ENCODE assay signal across 1 cellular context in genomic region chr1:92756537-92756936, GRCh38.
TF ChIP-seq lines count a peak whose summit lies in the region.

No MANE protein-coding gene starts in this region.

TF ChIP-seq in IMR-90, 13 proteins besides CTCF, POLR2A, EP300 and RAD21:
- TF ChIP-seq BHLHE40 (IDR thresholded peaks at IDR 0.05; ENCODE audit: low read depth, low read length) (no peak), FOS (IDR thresholded peaks at IDR 0.05; ENCODE audit: low read depth, low read length) (no peak), ELK1 (IDR thresholded peaks at IDR 0.05; ENCODE audit: borderline replicate concordance, low read depth, low read length) (no peak), MAZ (IDR thresholded peaks at IDR 0.05; ENCODE audit: borderline replicate concordance, low read depth, low read length) (no peak), MXI1 (IDR thresholded peaks at IDR 0.05; ENCODE audit: borderline replicate concordance, low read depth, low read length) (no peak), USF2 (IDR thresholded peaks at IDR 0.05; ENCODE audit: low read depth, low read length) (no peak), CEBPB (IDR thresholded peaks at IDR 0.05; ENCODE audit: low read depth, low read length) (no peak), SMC3 (IDR thresholded peaks at IDR 0.05; ENCODE audit: low read depth, low read length) (no peak), MAFK (IDR thresholded peaks at IDR 0.05; ENCODE audit: low read depth, low read length) (no peak), NFE2L2 (IDR thresholded peaks at IDR 0.05; ENCODE audit: low read depth, low read length) (no peak)
TF ChIP-seq in IMR-90: peak in this region for 0.
